ENCODE assay signal across 2 cellular contexts in genomic region chr11:47860526-47860925, GRCh38.
TF ChIP-seq lines count a peak whose summit lies in the region.

No MANE protein-coding gene starts in this region.

TF ChIP-seq in SK-N-SH treated with all-trans-retinoic acid at 6 μM for 48 hours, 23 proteins besides CTCF, POLR2A, EP300 and RAD21 (continued from another document):
- TF ChIP-seq, protein P1, sequence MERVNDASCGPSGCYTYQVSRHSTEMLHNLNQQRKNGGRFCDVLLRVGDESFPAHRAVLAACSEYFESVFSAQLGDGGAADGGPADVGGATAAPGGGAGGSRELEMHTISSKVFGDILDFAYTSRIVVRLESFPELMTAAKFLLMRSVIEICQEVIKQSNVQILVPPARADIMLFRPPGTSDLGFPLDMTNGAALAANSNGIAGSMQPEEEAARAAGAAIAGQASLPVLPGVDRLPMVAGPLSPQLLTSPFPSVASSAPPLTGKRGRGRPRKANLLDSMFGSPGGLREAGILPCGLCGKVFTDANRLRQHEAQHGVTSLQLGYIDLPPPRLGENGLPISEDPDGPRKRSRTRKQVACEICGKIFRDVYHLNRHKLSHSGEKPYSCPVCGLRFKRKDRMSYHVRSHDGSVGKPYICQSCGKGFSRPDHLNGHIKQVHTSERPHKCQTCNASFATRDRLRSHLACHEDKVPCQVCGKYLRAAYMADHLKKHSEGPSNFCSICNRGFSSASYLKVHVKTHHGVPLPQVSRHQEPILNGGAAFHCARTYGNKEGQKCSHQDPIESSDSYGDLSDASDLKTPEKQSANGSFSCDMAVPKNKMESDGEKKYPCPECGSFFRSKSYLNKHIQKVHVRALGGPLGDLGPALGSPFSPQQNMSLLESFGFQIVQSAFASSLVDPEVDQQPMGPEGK (CRISPR knock-in tag; IDR thresholded peaks at IDR 0.05; ENCODE audit: borderline replicate concordance), result no peak
- no peak for TF ChIP-seq ISL1 (CRISPR knock-in tag; IDR thresholded peaks at IDR 0.05)
- no peak for TF ChIP-seq ARNTL (CRISPR knock-in tag; IDR thresholded peaks at IDR 0.05; ENCODE audit: borderline replicate concordance, low read depth)

TF ChIP-seq in HepG2, 621 proteins besides CTCF, POLR2A, EP300 and RAD21:
- TF ChIP-seq, protein P2, sequence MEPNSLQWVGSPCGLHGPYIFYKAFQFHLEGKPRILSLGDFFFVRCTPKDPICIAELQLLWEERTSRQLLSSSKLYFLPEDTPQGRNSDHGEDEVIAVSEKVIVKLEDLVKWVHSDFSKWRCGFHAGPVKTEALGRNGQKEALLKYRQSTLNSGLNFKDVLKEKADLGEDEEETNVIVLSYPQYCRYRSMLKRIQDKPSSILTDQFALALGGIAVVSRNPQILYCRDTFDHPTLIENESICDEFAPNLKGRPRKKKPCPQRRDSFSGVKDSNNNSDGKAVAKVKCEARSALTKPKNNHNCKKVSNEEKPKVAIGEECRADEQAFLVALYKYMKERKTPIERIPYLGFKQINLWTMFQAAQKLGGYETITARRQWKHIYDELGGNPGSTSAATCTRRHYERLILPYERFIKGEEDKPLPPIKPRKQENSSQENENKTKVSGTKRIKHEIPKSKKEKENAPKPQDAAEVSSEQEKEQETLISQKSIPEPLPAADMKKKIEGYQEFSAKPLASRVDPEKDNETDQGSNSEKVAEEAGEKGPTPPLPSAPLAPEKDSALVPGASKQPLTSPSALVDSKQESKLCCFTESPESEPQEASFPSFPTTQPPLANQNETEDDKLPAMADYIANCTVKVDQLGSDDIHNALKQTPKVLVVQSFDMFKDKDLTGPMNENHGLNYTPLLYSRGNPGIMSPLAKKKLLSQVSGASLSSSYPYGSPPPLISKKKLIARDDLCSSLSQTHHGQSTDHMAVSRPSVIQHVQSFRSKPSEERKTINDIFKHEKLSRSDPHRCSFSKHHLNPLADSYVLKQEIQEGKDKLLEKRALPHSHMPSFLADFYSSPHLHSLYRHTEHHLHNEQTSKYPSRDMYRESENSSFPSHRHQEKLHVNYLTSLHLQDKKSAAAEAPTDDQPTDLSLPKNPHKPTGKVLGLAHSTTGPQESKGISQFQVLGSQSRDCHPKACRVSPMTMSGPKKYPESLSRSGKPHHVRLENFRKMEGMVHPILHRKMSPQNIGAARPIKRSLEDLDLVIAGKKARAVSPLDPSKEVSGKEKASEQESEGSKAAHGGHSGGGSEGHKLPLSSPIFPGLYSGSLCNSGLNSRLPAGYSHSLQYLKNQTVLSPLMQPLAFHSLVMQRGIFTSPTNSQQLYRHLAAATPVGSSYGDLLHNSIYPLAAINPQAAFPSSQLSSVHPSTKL (CRISPR knock-in tag; IDR thresholded peaks at IDR 0.05), result no peak
- TF ChIP-seq ZMAT5 (CRISPR knock-in tag; IDR thresholded peaks at IDR 0.05; ENCODE audit: borderline replicate concordance, low read depth), result no peak
- TF ChIP-seq ZNF781 (CRISPR knock-in tag; IDR thresholded peaks at IDR 0.05; ENCODE audit: borderline replicate concordance, not compliant biosample characterization), result no peak
- no peak for TF ChIP-seq RELA (CRISPR knock-in tag; IDR thresholded peaks at IDR 0.05)
- TF ChIP-seq, protein P3, sequence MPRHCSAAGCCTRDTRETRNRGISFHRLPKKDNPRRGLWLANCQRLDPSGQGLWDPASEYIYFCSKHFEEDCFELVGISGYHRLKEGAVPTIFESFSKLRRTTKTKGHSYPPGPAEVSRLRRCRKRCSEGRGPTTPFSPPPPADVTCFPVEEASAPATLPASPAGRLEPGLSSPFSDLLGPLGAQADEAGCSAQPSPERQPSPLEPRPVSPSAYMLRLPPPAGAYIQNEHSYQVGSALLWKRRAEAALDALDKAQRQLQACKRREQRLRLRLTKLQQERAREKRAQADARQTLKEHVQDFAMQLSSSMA (CRISPR knock-in tag; IDR thresholded peaks at IDR 0.05), result no peak
- TF ChIP-seq GPN1 (CRISPR knock-in tag; IDR thresholded peaks at IDR 0.05; ENCODE audit: borderline replicate concordance), result no peak
- TF ChIP-seq ZNF577 (CRISPR knock-in tag; IDR thresholded peaks at IDR 0.05; ENCODE audit: borderline replicate concordance, low read depth), result no peak
- TF ChIP-seq MXD1 (CRISPR knock-in tag; IDR thresholded peaks at IDR 0.05), result no peak
- TF ChIP-seq, protein P4, sequence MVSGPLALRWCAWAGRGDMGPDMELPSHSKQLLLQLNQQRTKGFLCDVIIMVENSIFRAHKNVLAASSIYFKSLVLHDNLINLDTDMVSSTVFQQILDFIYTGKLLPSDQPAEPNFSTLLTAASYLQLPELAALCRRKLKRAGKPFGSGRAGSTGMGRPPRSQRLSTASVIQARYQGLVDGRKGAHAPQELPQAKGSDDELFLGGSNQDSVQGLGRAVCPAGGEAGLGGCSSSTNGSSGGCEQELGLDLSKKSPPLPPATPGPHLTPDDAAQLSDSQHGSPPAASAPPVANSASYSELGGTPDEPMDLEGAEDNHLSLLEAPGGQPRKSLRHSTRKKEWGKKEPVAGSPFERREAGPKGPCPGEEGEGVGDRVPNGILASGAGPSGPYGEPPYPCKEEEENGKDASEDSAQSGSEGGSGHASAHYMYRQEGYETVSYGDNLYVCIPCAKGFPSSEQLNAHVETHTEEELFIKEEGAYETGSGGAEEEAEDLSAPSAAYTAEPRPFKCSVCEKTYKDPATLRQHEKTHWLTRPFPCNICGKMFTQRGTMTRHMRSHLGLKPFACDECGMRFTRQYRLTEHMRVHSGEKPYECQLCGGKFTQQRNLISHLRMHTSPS (CRISPR knock-in tag; IDR thresholded peaks at IDR 0.05; ENCODE audit: low read depth), result no peak
- no peak for TF ChIP-seq AHR (CRISPR knock-in tag; IDR thresholded peaks at IDR 0.05)
- TF ChIP-seq LRRFIP1 (CRISPR knock-in tag; conservative IDR thresholded peaks at IDR 0.05), result no peak
- no peak for TF ChIP-seq REXO4 (CRISPR knock-in tag; IDR thresholded peaks at IDR 0.05; ENCODE audit: borderline replicate concordance)
- TF ChIP-seq TGIF2 (CRISPR knock-in tag; IDR thresholded peaks at IDR 0.05), result no peak
- no peak for TF ChIP-seq HDAC1 (CRISPR knock-in tag; IDR thresholded peaks at IDR 0.05)
- no peak for TF ChIP-seq ZNF646 (CRISPR knock-in tag; IDR thresholded peaks at IDR 0.05)
- no peak for TF ChIP-seq HNRNPUL1 (IDR thresholded peaks at IDR 0.05; ENCODE audit: low read depth, low read length)
- TF ChIP-seq HOXD1 (CRISPR knock-in tag; IDR thresholded peaks at IDR 0.05), result no peak
TF ChIP-seq in HepG2: peak in this region for 0.
